ENCODE assay signal across 9 cellular contexts in the genomic region with DNA sequence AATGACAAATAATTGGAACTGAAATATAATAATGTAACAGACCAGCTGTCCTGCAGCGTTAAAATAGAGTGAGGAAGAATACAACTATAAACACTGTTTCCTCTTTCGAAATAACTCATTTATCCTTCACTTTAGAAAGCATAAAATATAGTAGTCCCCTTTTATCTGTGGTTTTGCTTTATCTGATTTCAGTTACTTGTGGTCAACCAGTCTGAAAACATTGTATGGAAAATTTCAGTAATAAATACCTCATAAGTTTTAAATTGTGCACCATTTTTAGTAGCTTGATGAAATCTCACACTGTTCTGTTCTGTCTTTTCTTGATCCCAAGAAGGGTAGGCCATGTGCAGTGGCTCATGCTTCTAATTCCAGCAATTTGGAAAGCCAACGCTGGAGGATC. TPM values are rescaled to one million over a fixed set of nuclear protein-coding genes. Genes with fewer than 3 reads are reported as not detected.
DNase-seq lines count a peak whose midpoint lies in the region; ATAC-seq and TF ChIP-seq lines count a peak whose summit lies in the region.
"Had no signal": no experiment of that assay in that cellular context is flagged by ENCODE, and none has a peak within 500 bp of the region (broad histone marks: within the 10 kb centered on the region; RNA-seq: fewer than 3 reads in every experiment).

No MANE protein-coding gene starts in this region.

- in situ Hi-C loops in G401 (cut with HindIII; ENCODE audit: low sequenced_read_pairs) = no loop called here

- no peaks in the 10 kb centered on the region for H3K36me3 ChIP-seq in fibroblast of lung (ENCODE audit: control insufficient read depth, insufficient read depth, low read length)

- no peaks in the 10 kb centered on the region for H3K4me1 ChIP-seq in fibroblast of lung (ENCODE audit: control insufficient read depth, extremely low read depth, insufficient read depth, low read length)

- H3K79me2 ChIP-seq in fibroblast of lung (ENCODE audit: control insufficient read depth, insufficient read depth, low read length) = no peaks in the 10 kb centered on the region

- no peak for TF ChIP-seq CTCF in fibroblast of lung (conservative IDR thresholded peaks at IDR 0.05 in 1 of 2, IDR thresholded peaks at IDR 0.05 in 1 of 2; ENCODE audit: low read depth in 1 of 2, low read length in 2 of 2)

- H3K9me3 ChIP-seq in fibroblast of lung (ENCODE audit: control insufficient read depth, insufficient read depth, low read depth, low read length) = no peaks in the 10 kb centered on the region

- H3K4me2 ChIP-seq in fibroblast of lung (ENCODE audit: extremely low read depth, insufficient read depth, low read length) = no peak overlapping the region

- no peak overlapping the region for H2AFZ ChIP-seq in fibroblast of lung (ENCODE audit: low read length)

- H3K27me3 ChIP-seq in fibroblast of lung (ENCODE audit: control insufficient read depth, insufficient read depth, low read length) = no peaks in the 10 kb centered on the region

- no peak overlapping the region for H3K9ac ChIP-seq in fibroblast of lung (ENCODE audit: insufficient read depth, low read length)

- no peak overlapping the region for H3K4me3 ChIP-seq in fibroblast of lung (replicated peaks in 1 of 4; ENCODE audit: control extremely low read depth in 1 of 4, insufficient read depth in 1 of 4, low read depth in 3 of 4, low read length in 4 of 4)

- peak; percentile 94 for ATAC-seq in GM18519 (IDR thresholded peaks at IDR 0.05; ENCODE audit: low FRiP score, unreplicated experiment)
- peak; percentile 71 for ATAC-seq in HG02798 (IDR thresholded peaks at IDR 0.05; ENCODE audit: poor library complexity, unreplicated experiment)
- no peak for ATAC-seq in activated CD4-positive, CD25-positive, alpha-beta regulatory T cell treated with anti-CD3 and anti-CD28 coated beads, Interleukin-2, amount 50 U/mL, for 24 hours

- DNase-seq in M059J (ENCODE audit: low read depth) (peak; percentile 39), fibroblast of lung (ENCODE audit: low read depth in 2 of 2) (peak; percentile 41 to 50), G401 (ENCODE audit: low spot score) (no peak), NCI-H1105 treated with DMSO at 0.1 percent for 48 hours (lab: John Stamatoyannopoulos, UW) (no peak), OCI-M2 (lab: John Stamatoyannopoulos, UW; ENCODE audit: unreplicated experiment) (no peak)
- DNase-seq: DMS79 treated with DMSO at 0.1 percent for 48 hours had no signal

- no peaks in the 10 kb centered on the region for H4K20me1 ChIP-seq in fibroblast of lung (ENCODE audit: control insufficient read depth, extremely low read depth, insufficient read depth, low read length)

- H3K27ac ChIP-seq in fibroblast of lung (ENCODE audit: insufficient read depth, low read length) = no peak overlapping the region

RNA-seq across cellular contexts. Expression of a gene that starts 31.6 kb away (rescaled TPM):
- total RNA-seq in M059J (2014; rRNA removed; shearing (Covaris generic)) = 25.1 and 27.3 TPM in 2 replicates
- 16.9 and 21.3 TPM in 2 replicates for total RNA-seq in fibroblast of lung
- 20.5 and 21.6 TPM in 2 replicates for polyA plus RNA-seq in fibroblast of lung
- 10.5 and 14.3 TPM in 2 replicates for polyA plus RNA-seq in fibroblast of lung (2012)
- 3.4 and 3.9 TPM in 2 replicates for polyA minus RNA-seq in fibroblast of lung (ENCODE audit: low replicate concordance)
- 18.4 and 25.4 TPM in 2 replicates for total RNA-seq in G401 (2014; rRNA removed; shearing (Covaris generic))

Comparison
In these comparisons a context has a peak if more than half of its experiments do, and no peak if none do; other contexts are left out.
1. ATAC-seq: peak in GM18519 (single experiment) and HG02798 (single experiment); none in activated CD4-positive, CD25-positive, alpha-beta regulatory T cell treated with anti-CD3 and anti-CD28 coated beads, Interleukin-2, amount 50 U/mL, for 24 hours (0 of 2).
2. DNase-seq: peak in M059J (single experiment) and fibroblast of lung (2 of 2); none in G401 (single experiment), NCI-H1105 treated with DMSO at 0.1 percent for 48 hours (single experiment) and OCI-M2 (single experiment).